1 cellular context compared by ENCODE assay signal in genomic region chr11:11958403-11958802, GRCh38.
TF ChIP-seq lines count a peak whose summit lies in the region.

No MANE protein-coding gene starts in this region.

TF ChIP-seq in K562, 482 proteins besides CTCF, POLR2A, EP300 and RAD21 (continued from another document):
- TF ChIP-seq SFPQ (IDR thresholded peaks at IDR 0.05; ENCODE audit: low read depth, low read length) (no peak), MXD1 (CRISPR knock-in tag; IDR thresholded peaks at IDR 0.05; ENCODE audit: borderline replicate concordance, poor library complexity, severe bottlenecking) (no peak), BHLHE40 (IDR thresholded peaks at IDR 0.05; ENCODE audit: low read length) (peak; percentile 45; the same call in 1 of the 2 replicates), NFE2 (IDR thresholded peaks at IDR 0.05; ENCODE audit: low read depth) (no peak), ZNF699 (CRISPR knock-in tag; IDR thresholded peaks at IDR 0.05; ENCODE audit: insufficient replicate concordance) (no peak), ETS1 (conservative IDR thresholded peaks at IDR 0.05; ENCODE audit: control insufficient read depth, low read depth, low read length) (no peak), NFE2L1 (tag; IDR thresholded peaks at IDR 0.05; ENCODE audit: borderline replicate concordance, low read depth) (no peak), ZNF431 (CRISPR knock-in tag; IDR thresholded peaks at IDR 0.05) (no peak), MITF (IDR thresholded peaks at IDR 0.05) (0 out of 2 replicates have a peak, but pooled peaks have one; percentile 42), HMBOX1 (IDR thresholded peaks at IDR 0.05) (no peak), NONO (IDR thresholded peaks at IDR 0.05; ENCODE audit: low read depth in 2 of 2, low read length in 1 of 2) (no peak), MED1 (CRISPR knock-in tag; IDR thresholded peaks at IDR 0.05; ENCODE audit: borderline replicate concordance) (no peak), RREB1 (CRISPR knock-in tag; IDR thresholded peaks at IDR 0.05) (no peak), ATF7 (IDR thresholded peaks at IDR 0.05) (no peak), XRCC5 (IDR thresholded peaks at IDR 0.05; ENCODE audit: low read depth, low read length) (no peak)
